8 cellular contexts compared by ENCODE assay signal in genomic region chr1:10793129-10793651, GRCh38. TPM values are rescaled to one million over a fixed set of nuclear protein-coding genes. Genes with fewer than 3 reads are reported as not detected.
A peak's percentile ranks its signal among the peaks of the same experiment; 100 is the strongest.
DNase-seq lines count a peak whose midpoint lies in the region; ATAC-seq and TF ChIP-seq lines count a peak whose summit lies in the region.

No MANE protein-coding gene starts in this region.

- H3K36me3 ChIP-seq in BE2C (no peaks in the 10 kb centered on the region), HEK293 (ENCODE audit: control insufficient read depth in 2 of 2, insufficient read depth in 1 of 2, low read length in 2 of 2) (no peaks in the 10 kb centered on the region), mucosa of rectum (ENCODE audit: control insufficient read depth in 2 of 2, insufficient read depth in 2 of 2, low read length in 2 of 2) (no peaks in the 10 kb centered on the region)

- H3K4me3 ChIP-seq in BE2C (ENCODE audit: low read depth, low read length) (peak overlapping the region; percentile 67), HEK293 (ENCODE audit: low read depth, low read length) (peak overlapping the region; percentile 57), mucosa of rectum (ENCODE audit: low read length in 2 of 2) (peak overlapping the region; percentile 76 to 97)

- peak overlapping the region; percentile 1 to 96 for H3K9ac ChIP-seq in mucosa of rectum (ENCODE audit: low read depth in 1 of 2, low read length in 2 of 2)

- ATAC-seq in activated naive CD4-positive, alpha-beta T cell treated with anti-CD3 and anti-CD28 coated beads, Interleukin-2, amount 50 U/mL, for 72 hours = no peak

- POLR2A ChIA-PET in HEK293 (lab: Yijun Ruan, JAX) = interaction anchor here (0.6 kb wide), 1 partner anchor 17 kb away, joined by 3 read pairs; no protein-coding TSS in a partner anchor

- H3K4me1 ChIP-seq in BE2C (peaks cover 9% of the 10 kb centered on the region), HEK293 (ENCODE audit: control insufficient read depth, insufficient read depth, low read length) (peaks cover 17% of the 10 kb centered on the region), mucosa of rectum (ENCODE audit: control insufficient read depth in 2 of 2, insufficient read depth in 2 of 2, low read length in 2 of 2) (peaks cover 13 to 27% of the 10 kb centered on the region in 2 donors)

- no peak for DNase-seq in BE2C
- peak; percentile 9 for DNase-seq in amniotic epithelial cell (ENCODE audit: low read depth)
- DNase-seq in NCI-H1436 (lab: John Stamatoyannopoulos, UW) = no peak
- no peak for DNase-seq in activated naive CD4-positive, alpha-beta T cell treated with anti-CD3 and anti-CD28 coated beads, Interleukin-2, amount 50 U/mL, for 72 hours (ENCODE audit: low spot score in 2 of 2)
- no peak for DNase-seq in HPDE6-E6E7 (ENCODE audit: extremely low spot score)
- DNase-seq in COLO829 (ENCODE audit: low spot score) = no peak

- no peaks in the 10 kb centered on the region for H3K27me3 ChIP-seq in BE2C
- peaks cover 0 to 2% of the 10 kb centered on the region in 2 donors for H3K27me3 ChIP-seq in mucosa of rectum (ENCODE audit: control insufficient read depth in 2 of 2, insufficient read depth in 2 of 2, low read length in 2 of 2)

- H3K9me3 ChIP-seq in BE2C = no peaks in the 10 kb centered on the region
- no peaks in the 10 kb centered on the region for H3K9me3 ChIP-seq in HEK293 (ENCODE audit: control insufficient read depth, insufficient read depth, low read depth, low read length)
- H3K9me3 ChIP-seq in mucosa of rectum (ENCODE audit: control insufficient read depth in 2 of 2, low read length in 2 of 2) = no peaks in the 10 kb centered on the region

- TF ChIP-seq CTCF in BE2C (IDR thresholded peaks at IDR 0.05; ENCODE audit: low read depth, low read length) = no peak
- TF ChIP-seq CTCF in HEK293 (tag by site-specific recombination; IDR thresholded peaks at IDR 0.05) = no peak

- no peaks in the 10 kb centered on the region for H3K36me3 Mint-ChIP-seq in activated naive CD4-positive, alpha-beta T cell treated with anti-CD3 and anti-CD28 coated beads, Interleukin-2, amount 50 U/mL, for 72 hours

- H3K27ac Mint-ChIP-seq in activated naive CD4-positive, alpha-beta T cell treated with anti-CD3 and anti-CD28 coated beads, Interleukin-2, amount 50 U/mL, for 72 hours = peak overlapping the region in 1 of 2 donors; percentile 6

- CTCF ChIA-PET in HEK293 (lab: Yijun Ruan, JAX) = interaction anchor here (0.6 to 0.7 kb wide), 4 partner anchors 14 to 257 kb away, joined by 4 to 6 read pairs (median 4); no protein-coding TSS in a partner anchor

- H3K9me3 Mint-ChIP-seq in activated naive CD4-positive, alpha-beta T cell treated with anti-CD3 and anti-CD28 coated beads, Interleukin-2, amount 50 U/mL, for 72 hours = no peaks in the 10 kb centered on the region

- H3K27ac ChIP-seq in HEK293 (ENCODE audit: extremely low read depth, low read depth, low read length) (no peak overlapping the region), mucosa of rectum (ENCODE audit: low read depth in 2 of 2, low read length in 2 of 2) (peak overlapping the region; percentile 91)

TF ChIP-seq in HEK293, 187 proteins besides CTCF, POLR2A, EP300 and RAD21 (continues in another document):
- TF ChIP-seq EGR2 (tag by site-specific recombination; IDR thresholded peaks at IDR 0.05; ENCODE audit: low read depth) (no peak), ZNF747 (tag by site-specific recombination; IDR thresholded peaks at IDR 0.05) (no peak), ZNF394 (tag by site-specific recombination; IDR thresholded peaks at IDR 0.05; ENCODE audit: borderline replicate concordance) (no peak), SALL2 (tag by site-specific recombination; IDR thresholded peaks at IDR 0.05; ENCODE audit: borderline replicate concordance) (no peak), ZNF610 (tag by site-specific recombination; IDR thresholded peaks at IDR 0.05; ENCODE audit: borderline replicate concordance) (peak; percentile 14; the same call in 1 of the 2 replicates), ZNF362 (tag by site-specific recombination; IDR thresholded peaks at IDR 0.05) (no peak), ZNF239 (tag by site-specific recombination; IDR thresholded peaks at IDR 0.05) (no peak), KLF10 (tag by site-specific recombination; IDR thresholded peaks at IDR 0.05) (0 out of 2 replicates have a peak, but pooled peaks have one; percentile 17), SETDB1 (IDR thresholded peaks at IDR 0.05; ENCODE audit: insufficient read length, low read length) (no peak), SP7 (tag by site-specific recombination; IDR thresholded peaks at IDR 0.05) (no peak), ZNF214 (tag by site-specific recombination; IDR thresholded peaks at IDR 0.05; ENCODE audit: borderline replicate concordance) (no peak), ZFP69B (tag by site-specific recombination; IDR thresholded peaks at IDR 0.05) (peak; percentile 96), PRDM10 (tag by site-specific recombination; IDR thresholded peaks at IDR 0.05) (0 out of 2 replicates have a peak, but pooled peaks have one; percentile 5), ZNF354C (tag by site-specific recombination; IDR thresholded peaks at IDR 0.05; ENCODE audit: borderline replicate concordance, low read depth) (no peak), TCF7L2 (IDR thresholded peaks at IDR 0.05; ENCODE audit: borderline replicate concordance, low read depth, low read length) (peak; percentile 96), ZNF707 (tag by site-specific recombination; IDR thresholded peaks at IDR 0.05) (no peak), ZNF280C (tag by site-specific recombination; IDR thresholded peaks at IDR 0.05) (no peak), ZNF692 (tag by site-specific recombination; IDR thresholded peaks at IDR 0.05) (peak; percentile 94)

RNA-seq across cellular contexts. Expression of gene CASZ1, which starts 3.3 kb away (rescaled TPM):
- 12.2 TPM for polyA plus RNA-seq in BE2C (2012; ENCODE audit: insufficient read depth, insufficient read length, low read depth)
- 1 to 10 TPM; 1.6 to 1.8 TPM for total RNA-seq in activated naive CD4-positive, alpha-beta T cell treated with anti-CD3 and anti-CD28 coated beads, Interleukin-2, amount 50 U/mL, for 72 hours
